In genomic region chr3:177832862-177833261, GRCh38 we compare ENCODE assay signal across 13 cellular contexts.
DNase-seq lines count a peak whose midpoint lies in the region; ATAC-seq and TF ChIP-seq lines count a peak whose summit lies in the region.
"Had no signal": no experiment of that assay in that cellular context is flagged by ENCODE, and none has a peak within 500 bp of the region (broad histone marks: within the 10 kb centered on the region; RNA-seq: fewer than 3 reads in every experiment).

No MANE protein-coding gene starts in this region.

- no peak for TF ChIP-seq CTCF in AG10803 (conservative IDR thresholded peaks at IDR 0.05; ENCODE audit: low read length)
- no peak for TF ChIP-seq CTCF in fibroblast of mammary gland (conservative IDR thresholded peaks at IDR 0.05; ENCODE audit: control insufficient read depth, insufficient read depth, low read depth, low read length)
- TF ChIP-seq CTCF in GM20000 (IDR thresholded peaks at IDR 0.05; ENCODE audit: extremely low read depth, missing control alignments), result no peak

- DNase-seq in AG10803 (ENCODE audit: low read depth) (peak; percentile 38), NCI-H1436 treated with DMSO at 0.1 percent for 48 hours (lab: John Stamatoyannopoulos, UW) (peak; percentile 95), NOMO-1 treated with dmso at 0.1 percent for 144 hours (lab: John Stamatoyannopoulos, UW; ENCODE audit: unreplicated experiment) (peak; percentile 45), fibroblast of mammary gland (ENCODE audit: low read depth) (peak; percentile 56), posterior vena cava (ENCODE audit: low spot score) (no peak), GM20000 (ENCODE audit: low spot score) (no peak), EL (no peak)
- DNase-seq: activated B cell treated with CpG ODN at 0.5 μM for 24 hours; activated naive CD8-positive, alpha-beta T cell treated with anti-CD3 and anti-CD28 coated beads for 36 hours; foreskin melanocyte; kidney glomerular epithelial cell had no signal

- ATAC-seq in GM19455 (IDR thresholded peaks at IDR 0.05; ENCODE audit: unreplicated experiment), result no peak
- ATAC-seq: naive thymus-derived CD8-positive, alpha-beta T cell had no signal

- intact Hi-C loops in posterior vena cava (cut with DNase I), result no loop called here

- H3K4me3 ChIP-seq in AG10803 (ENCODE audit: low read length) (no peak overlapping the region), fibroblast of mammary gland (ENCODE audit: control insufficient read depth, low read depth, low read length) (no peak overlapping the region)

Comparison
In these comparisons a context has a peak if more than half of its experiments do, and no peak if none do; other contexts are left out.
1. DNase-seq: peak in AG10803 (single experiment), NCI-H1436 treated with DMSO at 0.1 percent for 48 hours (single experiment), NOMO-1 treated with dmso at 0.1 percent for 144 hours (single experiment) and fibroblast of mammary gland (single experiment); none in posterior vena cava (single experiment), GM20000 (single experiment) and EL (single experiment).